In genomic region chr9:84340535-84340934, GRCh38 we compare ENCODE assay signal across 13 cellular contexts. TPM values are rescaled to one million over a fixed set of nuclear protein-coding genes. Genes with fewer than 3 reads are reported as not detected.
DNase-seq lines count a peak whose midpoint lies in the region; ATAC-seq and TF ChIP-seq lines count a peak whose summit lies in the region.
"Had no signal": no experiment of that assay in that cellular context is flagged by ENCODE, and none has a peak within 500 bp of the region (broad histone marks: within the 10 kb centered on the region; RNA-seq: fewer than 3 reads in every experiment).

A gene with protein sequence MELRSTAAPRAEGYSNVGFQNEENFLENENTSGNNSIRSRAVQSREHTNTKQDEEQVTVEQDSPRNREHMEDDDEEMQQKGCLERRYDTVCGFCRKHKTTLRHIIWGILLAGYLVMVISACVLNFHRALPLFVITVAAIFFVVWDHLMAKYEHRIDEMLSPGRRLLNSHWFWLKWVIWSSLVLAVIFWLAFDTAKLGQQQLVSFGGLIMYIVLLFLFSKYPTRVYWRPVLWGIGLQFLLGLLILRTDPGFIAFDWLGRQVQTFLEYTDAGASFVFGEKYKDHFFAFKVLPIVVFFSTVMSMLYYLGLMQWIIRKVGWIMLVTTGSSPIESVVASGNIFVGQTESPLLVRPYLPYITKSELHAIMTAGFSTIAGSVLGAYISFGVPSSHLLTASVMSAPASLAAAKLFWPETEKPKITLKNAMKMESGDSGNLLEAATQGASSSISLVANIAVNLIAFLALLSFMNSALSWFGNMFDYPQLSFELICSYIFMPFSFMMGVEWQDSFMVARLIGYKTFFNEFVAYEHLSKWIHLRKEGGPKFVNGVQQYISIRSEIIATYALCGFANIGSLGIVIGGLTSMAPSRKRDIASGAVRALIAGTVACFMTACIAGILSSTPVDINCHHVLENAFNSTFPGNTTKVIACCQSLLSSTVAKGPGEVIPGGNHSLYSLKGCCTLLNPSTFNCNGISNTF (minus strand): TSS chr9:84340758. CDS start chr9:84340633, 125 bp downstream.

- no peak within 1 kb of the TSS for H3K4me3 ChIP-seq in H7 (ENCODE audit: insufficient read depth, low read depth, low read length)
- no peak within 1 kb of the TSS for H3K4me3 ChIP-seq in RWPE2 (ENCODE audit: severe bottlenecking)
- H3K4me3 ChIP-seq in esophagus squamous epithelium, result peak within 1 kb of the TSS; percentile 0 to 41 (median 4)
- no peak within 1 kb of the TSS for H3K4me3 ChIP-seq in mucosa of stomach (ENCODE audit: low read length)
- H3K4me3 ChIP-seq: esophagus muscularis mucosa had no signal

- H3K9me3 ChIP-seq in RWPE2 (ENCODE audit: severe bottlenecking) (no peaks in the 10 kb centered on the region), esophagus squamous epithelium (no peaks in the 10 kb centered on the region), mucosa of stomach (ENCODE audit: control insufficient read depth, low read length) (no peaks in the 10 kb centered on the region)
- H3K9me3 ChIP-seq: esophagus muscularis mucosa had no signal

- ATAC-seq in RWPE2 (ENCODE audit: low read depth), result 0 out of 3 replicates have a peak, but pooled peaks have one; percentile 21
- ATAC-seq in GM18505 (IDR thresholded peaks at IDR 0.05; ENCODE audit: unreplicated experiment), result no peak
- ATAC-seq: natural killer cell had no signal

- TF ChIP-seq CTCF in RWPE2 (IDR thresholded peaks at IDR 0.05; ENCODE audit: poor library complexity, severe bottlenecking), result no peak
- TF ChIP-seq CTCF in esophagus squamous epithelium (IDR thresholded peaks at IDR 0.05), result no peak

- H3K4me1 ChIP-seq in RWPE2 (ENCODE audit: insufficient read depth, poor library complexity, severe bottlenecking), result no peaks in the 10 kb centered on the region
- H3K4me1 ChIP-seq in esophagus squamous epithelium, result peaks cover 0 to 27% (median 0%) of the 10 kb centered on the region in 3 donors
- H3K4me1 ChIP-seq in mucosa of stomach (ENCODE audit: control insufficient read depth, insufficient read depth, low read length), result peaks cover 17% of the 10 kb centered on the region

- intact Hi-C loops in esophagus squamous epithelium (cut with DNase I), result no loop called here

- no peak within 1 kb of the TSS for H3K27ac ChIP-seq in RWPE2 (ENCODE audit: poor library complexity, severe bottlenecking)
- H3K27ac ChIP-seq in esophagus squamous epithelium, result peak within 1 kb of the TSS; percentile 58 to 86 (median 74)
- H3K27ac ChIP-seq: esophagus muscularis mucosa had no signal

- H3K9ac ChIP-seq in mucosa of stomach (ENCODE audit: low read length), result peak within 1 kb of the TSS; percentile 14

- no peaks in the 10 kb centered on the region for H3K27me3 ChIP-seq in H7 (ENCODE audit: control insufficient read depth, insufficient read depth, low read length)
- no peaks in the 10 kb centered on the region for H3K27me3 ChIP-seq in RWPE2 (ENCODE audit: insufficient read depth, poor library complexity, severe bottlenecking)
- H3K27me3 ChIP-seq in esophagus squamous epithelium, result no peaks in the 10 kb centered on the region
- H3K27me3 ChIP-seq in mucosa of stomach (ENCODE audit: control insufficient read depth, insufficient read depth, low read length), result no peaks in the 10 kb centered on the region
- H3K27me3 ChIP-seq: esophagus muscularis mucosa had no signal

- WGBS in esophagus squamous epithelium, 2 donors, result 36 to 40% methylated on average over 5 of the region's 5 CpGs

- H3K36me3 ChIP-seq in H7 (replicated peaks; ENCODE audit: control insufficient read depth, insufficient read depth, low read length), result no peaks in the 10 kb centered on the region
- no peaks in the 10 kb centered on the region for H3K36me3 ChIP-seq in RWPE2 (ENCODE audit: low read depth)
- no peaks in the 10 kb centered on the region for H3K36me3 ChIP-seq in esophagus squamous epithelium
- H3K36me3 ChIP-seq in mucosa of stomach (ENCODE audit: control insufficient read depth, insufficient read depth, low read length), result no peaks in the 10 kb centered on the region
- H3K36me3 ChIP-seq: esophagus muscularis mucosa had no signal

- DNase-seq in H7 (peak; percentile 15), RWPE2 (ENCODE audit: low spot score) (no peak), esophagus squamous epithelium (lab: John Stamatoyannopoulos, UW) (no peak), T-helper 1 cell (no peak), inferior parietal cortex (ENCODE audit: extremely low spot score) (no peak)
- no peak for DNase-seq in stimulated activated CD4-positive, alpha-beta T cell treated with anti-CD3 and anti-CD28 coated beads, Interleukin-12 subunit alpha, Interleukin-12 subunit beta, amount 100 ng/mL, for 4 hours
- DNase-seq: activated T-cell treated with anti-CD3 and anti-CD28 coated beads, Interleukin-2, amount 50 U/mL, for 48 hours; natural killer cell; NCI-H1930; SIG-M5 had no signal

- no peak for TF ChIP-seq POLR2A in esophagus squamous epithelium (IDR thresholded peaks at IDR 0.05)
- no peak for TF ChIP-seq POLR2A in GM18505 (IDR thresholded peaks at IDR 0.05; ENCODE audit: borderline replicate concordance, extremely low read depth, insufficient read depth, insufficient read length)

RNA-seq across cellular contexts. Expression of the gene that starts here (rescaled TPM):
- total RNA-seq in H7 (2014; rRNA removed; shearing (Covaris generic)), result not detected in 2 replicates
- total RNA-seq in esophagus squamous epithelium, result 10 to 100 TPM in 1 of 4 donors, 1 to 10 TPM in 2, under 1 TPM in 1; 0.95 to 16.1 (median 2.7) TPM

Comparison
In these comparisons a context has a peak if more than half of its experiments do, and no peak if none do; other contexts are left out.
1. Peak in DNase-seq in H7; RNA of the gene not detected or under 1 TPM.
2. H3K4me3 ChIP-seq: peak in esophagus squamous epithelium (4 of 4); none in H7 (single experiment), RWPE2 (single experiment) and mucosa of stomach (single experiment).